ENCODE assay signal across 5 cellular contexts in the genomic region with DNA sequence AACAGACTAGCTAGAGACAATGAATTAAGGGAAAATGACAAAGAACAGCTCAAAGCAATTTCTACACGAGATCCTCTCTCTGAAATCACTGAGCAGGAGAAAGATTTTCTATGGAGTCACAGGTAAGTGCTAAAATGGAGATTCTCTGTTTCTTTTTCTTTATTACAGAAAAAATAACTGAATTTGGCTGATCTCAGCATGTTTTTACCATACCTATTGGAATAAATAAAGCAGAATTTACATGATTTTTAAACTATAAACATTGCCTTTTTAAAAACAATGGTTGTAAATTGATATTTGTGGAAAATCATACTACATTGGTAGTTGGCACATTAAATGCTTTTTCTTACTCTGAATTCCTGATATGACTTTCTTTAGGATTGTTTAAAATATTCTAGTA. TPM values are rescaled to one million over a fixed set of nuclear protein-coding genes. Genes with fewer than 3 reads are reported as not detected.
DNase-seq lines count a peak whose midpoint lies in the region; ATAC-seq, FAIRE-seq and TF ChIP-seq lines count a peak whose summit lies in the region.
"Not testable (repeated sequence)": the region's sequence is repeated elsewhere in the genome, so short reads cannot be mapped to it uniquely, and the experiment has no call there.
"Had no signal": no experiment of that assay in that cellular context is flagged by ENCODE, and none has a peak within 500 bp of the region (broad histone marks: within the 10 kb centered on the region; RNA-seq: fewer than 3 reads in every experiment).

No MANE protein-coding gene starts in this region.

- not testable (repeated sequence) for H4K20me1 ChIP-seq in IMR-90 (ENCODE audit: insufficient read depth, low read length); K562 (replicated peaks; ENCODE audit: control insufficient read depth, insufficient read depth, low read length); HepG2 (ENCODE audit: insufficient read depth, low read length)

- POLR2A ChIA-PET in A549 (lab: Yijun Ruan, JAX); IMR-90 (lab: Charles Lee; ENCODE audit: unreplicated experiment); HepG2 (lab: Yijun Ruan, JAX): not testable (repeated sequence)
- POLR2A ChIA-PET in K562 (lab: Yijun Ruan, JAX): interaction anchor here (1.8 kb wide), 1 partner anchor 12 kb away, joined by 4 read pairs; no protein-coding TSS in a partner anchor

- not testable (repeated sequence) for H3K4ac ChIP-seq in IMR-90 (ENCODE audit: low read depth, low read length)

- not testable (repeated sequence) for H2AFZ ChIP-seq in IMR-90 (replicated peaks; ENCODE audit: low read length, poor library complexity); K562 (ENCODE audit: low read depth, low read length); HepG2 (ENCODE audit: low read length)

- not testable (repeated sequence) for ATAC-seq in A549; IMR-90 (ENCODE audit: low read depth); K562; HepG2

- CTCF ChIA-PET in A549 (lab: Yijun Ruan, JAX); IMR-90 (lab: Yijun Ruan, JAX); K562 (lab: Yijun Ruan, JAX; ENCODE audit: low intra/inter-chr PET ratio); HepG2 (lab: Yijun Ruan, JAX; ENCODE audit: low intra/inter-chr PET ratio, low total read pairs): not testable (repeated sequence)

- H2BK120ac ChIP-seq in IMR-90 (ENCODE audit: low read depth, low read length): not testable (repeated sequence)

- H3K79me2 ChIP-seq in K562 (ENCODE audit: control insufficient read depth, insufficient read depth, low read length); HepG2 (ENCODE audit: insufficient read depth, low read length): not testable (repeated sequence)

- in situ Hi-C loops in IMR-90 (cut with MboI; ENCODE audit: low sequenced_read_pairs); K562 (cut with MboI); HepG2 (cut with HindIII; ENCODE audit: extremely low pct_ligation_motif_present, low pct_unique_long_range_greater_than_20kb): not testable (repeated sequence)

- TF ChIP-seq CTCF in A549 (IDR thresholded peaks at IDR 0.05); IMR-90 (conservative IDR thresholded peaks at IDR 0.05; ENCODE audit: low read depth, low read length); K562 (IDR thresholded peaks at IDR 0.05 in 2 of 3, conservative IDR thresholded peaks at IDR 0.05 in 1 of 3; ENCODE audit: insufficient read depth in 2 of 3, low read depth in 1 of 3, low read length in 3 of 3); HepG2 (CRISPR knock-in tag; IDR thresholded peaks at IDR 0.05): not testable (repeated sequence)

- DNase-seq in A549 (ENCODE audit: low read depth in 1 of 2, low spot score in 1 of 2); IMR-90; K562 (ENCODE audit: extremely low read depth in 1 of 4, low spot score in 3 of 4); HepG2 (ENCODE audit: low spot score): not testable (repeated sequence)

- not testable (repeated sequence) for H3K18ac ChIP-seq in IMR-90 (ENCODE audit: low read depth, low read length)

- not testable (repeated sequence) for H3K14ac ChIP-seq in IMR-90 (replicated peaks; ENCODE audit: low read depth, low read length)

- FAIRE-seq in A549 (lab: Jason Lieb, UNC); K562 (lab: Jason Lieb, UNC); HepG2 (lab: Jason Lieb, UNC): not testable (repeated sequence)

- H4K91ac ChIP-seq in IMR-90 (ENCODE audit: insufficient read depth, low read depth, low read length): not testable (repeated sequence)

- not testable (repeated sequence) for H3K9ac ChIP-seq in IMR-90 (ENCODE audit: low read depth, low read length); K562 (ENCODE audit: insufficient read depth in 1 of 2, low read depth in 2 of 2, low read length in 2 of 2); HepG2 (ENCODE audit: insufficient read depth, low read depth, low read length)

- H3K79me1 ChIP-seq in IMR-90 (ENCODE audit: low read depth in 1 of 2, low read length in 2 of 2): not testable (repeated sequence)

- not testable (repeated sequence) for TF ChIP-seq RAD21 in A549 (conservative IDR thresholded peaks at IDR 0.05 in 1 of 2, IDR thresholded peaks at IDR 0.05 in 1 of 2); IMR-90 (IDR thresholded peaks at IDR 0.05; ENCODE audit: low read length); K562 (CRISPR knock-in tag; conservative IDR thresholded peaks at IDR 0.05 in 1 of 2, IDR thresholded peaks at IDR 0.05 in 1 of 2); HepG2 (CRISPR knock-in tag; IDR thresholded peaks at IDR 0.05)

- not testable (repeated sequence) for H3K36me3 ChIP-seq in IMR-90 (ENCODE audit: control insufficient read depth, insufficient read depth, low read length); HepG2 (replicated peaks in 1 of 2; ENCODE audit: control insufficient read depth in 1 of 2, insufficient read depth in 2 of 2, low read length in 2 of 2)
- H3K36me3 ChIP-seq in K562 (ENCODE audit: control insufficient read depth, insufficient read depth, low read length): peaks cover 14% of the 10 kb centered on the region; the same call in 2 of the 3 replicates

- not testable (repeated sequence) for H3K4me1 ChIP-seq in A549; IMR-90 (ENCODE audit: control insufficient read depth, insufficient read depth, low read length); K562 (replicated peaks in 1 of 2; ENCODE audit: control insufficient read depth in 2 of 2, insufficient read depth in 2 of 2, low read length in 2 of 2); HepG2 (ENCODE audit: insufficient read depth, low read length)

- not testable (repeated sequence) for TF ChIP-seq POLR2A in A549 (IDR thresholded peaks at IDR 0.05; ENCODE audit: low read length); IMR-90 (IDR thresholded peaks at IDR 0.05; ENCODE audit: low read depth, low read length); K562 (conservative IDR thresholded peaks at IDR 0.05); HepG2 (IDR thresholded peaks at IDR 0.05; ENCODE audit: insufficient read depth in 1 of 2, low read depth in 2 of 2, low read length in 2 of 2)

- H2BK5ac ChIP-seq in IMR-90 (ENCODE audit: low read depth, low read length, poor library complexity, severe bottlenecking): not testable (repeated sequence)

- intact Hi-C loops in IMR-90 (cut with micrococcal nuclease); K562 (cut with micrococcal nuclease); HepG2 (cut with micrococcal nuclease; ENCODE audit: unreplicated experiment): not testable (repeated sequence)

- not testable (repeated sequence) for H2BK15ac ChIP-seq in IMR-90 (ENCODE audit: low read depth, low read length)

- WGBS in A549 (ENCODE audit: missing lambda C conversion rate): 47% methylated on average over 1 of the region's 1 CpG
- WGBS in IMR-90 (ENCODE audit: extremely low coverage in 2 of 2, insufficient read length in 1 of 2), 2 experiments: no CpG with 5 or more reads among the region's 1 CpG
- WGBS in K562 (ENCODE audit: insufficient coverage, low coverage, missing lambda C conversion rate): 42% methylated on average over 1 of the region's 1 CpG
- WGBS in HepG2 (ENCODE audit: low lambda C conversion rate): 94% methylated on average over 1 of the region's 1 CpG

- not testable (repeated sequence) for H3K4me3 ChIP-seq in A549; IMR-90 (ENCODE audit: insufficient read depth, low read depth, low read length); K562; HepG2 (replicated peaks in 1 of 3; ENCODE audit: insufficient read depth in 1 of 3, low read depth in 2 of 3, low read length in 3 of 3)

- not testable (repeated sequence) for BruUV-seq in IMR-90 (replicated peaks; lab: Mats Ljungman, UMichigan); K562 (replicated peaks; lab: Mats Ljungman, UMichigan); HepG2 (replicated peaks; lab: Mats Ljungman, UMichigan)

- not testable (repeated sequence) for H3K23ac ChIP-seq in IMR-90 (ENCODE audit: low read depth, low read length)

- not testable (repeated sequence) for H3K4me2 ChIP-seq in A549; IMR-90 (ENCODE audit: low read depth, low read length); K562 (ENCODE audit: insufficient read depth, low read length); HepG2 (ENCODE audit: low read depth, low read length)

- H3K56ac ChIP-seq in IMR-90 (ENCODE audit: extremely low read depth, insufficient read depth, low read length): not testable (repeated sequence)

- H2BK20ac ChIP-seq in IMR-90 (ENCODE audit: low read depth, low read length): not testable (repeated sequence)

- not testable (repeated sequence) for H3K27me3 ChIP-seq in IMR-90 (ENCODE audit: control insufficient read depth, insufficient read depth, low read length); K562 (ENCODE audit: control insufficient read depth in 2 of 2, insufficient read depth in 2 of 2, low read length in 2 of 2); HepG2 (ENCODE audit: control insufficient read depth in 1 of 2, insufficient read depth in 2 of 2, low read length in 2 of 2)

- H3K9me1 ChIP-seq in IMR-90 (ENCODE audit: insufficient read depth, low read length); K562 (ENCODE audit: control insufficient read depth, insufficient read depth, low read length): not testable (repeated sequence)

- not testable (repeated sequence) for H2AK5ac ChIP-seq in IMR-90 (ENCODE audit: low read depth, low read length)

- dilution Hi-C loops in IMR-90 (cut with HindIII; ENCODE audit: low sequenced_read_pairs, unreplicated experiment): not testable (repeated sequence)

- not testable (repeated sequence) for H4K5ac ChIP-seq in IMR-90 (ENCODE audit: low read depth, low read length)

- TF ChIP-seq EP300 in A549 (IDR thresholded peaks at IDR 0.05); K562 (IDR thresholded peaks at IDR 0.05; ENCODE audit: low read length); HepG2 (IDR thresholded peaks at IDR 0.05; ENCODE audit: low read depth in 2 of 2, low read length in 2 of 2); HepG2 (CRISPR knock-in tag; IDR thresholded peaks at IDR 0.05; ENCODE audit: borderline replicate concordance): not testable (repeated sequence)

- not testable (repeated sequence) for H3K27ac ChIP-seq in A549; IMR-90 (ENCODE audit: insufficient read depth, low read length); K562 (ENCODE audit: extremely low read depth, low read depth, low read length); HepG2 (ENCODE audit: extremely low read length, insufficient read depth, low read length)

- not testable (repeated sequence) for H3K9me3 ChIP-seq in A549; IMR-90 (ENCODE audit: control insufficient read depth, insufficient read depth, low read length); K562 (replicated peaks; ENCODE audit: control insufficient read depth, insufficient read depth, low read depth, low read length); HepG2 (ENCODE audit: low read length)

- H2AK9ac ChIP-seq in IMR-90 (replicated peaks; ENCODE audit: low read depth, low read length, poor library complexity): not testable (repeated sequence)

- not testable (repeated sequence) for H4K8ac ChIP-seq in IMR-90 (ENCODE audit: low read depth in 2 of 2, low read length in 2 of 2)

RNA-seq across cellular contexts. Expression of gene KCNMB3, which starts 32.7 kb away (rescaled TPM):
- polyA plus RNA-seq in A549 (2011; rRNA removed): 2.8 and 3.3 TPM in 2 replicates
- 0.91 and 0.94 TPM in 2 replicates for polyA plus RNA-seq in A549 (2012; cell fraction: cytosol; rRNA removed)
- polyA plus RNA-seq in A549 (2012; cell fraction: nucleus; rRNA removed): 1.8 and 1.9 TPM in 2 replicates
- 1.3 to 1.7 TPM (median 1.4 TPM) in 3 replicates for polyA plus RNA-seq in A549 (2017; fragmentation: RNase III; extraction: RNeasy Plus Mini Kit Qiagen cat#74134 plus additional on column Dnase treatment)
- 1.7 and 2.4 TPM in 2 replicates for polyA minus RNA-seq in A549 (2011; rRNA and poly(A)+ RNA removed)
- 0.72 and 0.83 TPM in 2 replicates for total RNA-seq in IMR-90 (2012; rRNA removed)
- polyA plus RNA-seq in IMR-90 (2012; rRNA removed): 0.59 and 1.2 TPM in 2 replicates
- polyA plus RNA-seq in IMR-90 (2012; cell fraction: cytosol; rRNA removed): 0.21 and 0.22 TPM in 2 replicates
- 1.5 and 6.2 TPM in 2 replicates for polyA plus RNA-seq in IMR-90 (2012; cell fraction: nucleus; rRNA removed; ENCODE audit: low replicate concordance)
- total RNA-seq in K562 (2011; cell fraction: chromatin; rRNA removed; ENCODE audit: low replicate concordance): 42.1 and 87.2 TPM in 2 replicates
- total RNA-seq in K562 (2011; cell fraction: nucleolus; rRNA removed): 16.3 and 21.2 TPM in 2 replicates
- total RNA-seq in K562 (2011; cell fraction: nucleoplasm; rRNA removed): 33.8 and 60.6 TPM in 2 replicates
- total RNA-seq in K562 (2014; rRNA removed): 8.7 and 12.3 TPM in 2 replicates
- total RNA-seq in K562 (2014; rRNA removed; fragmentation: Illumina TruSeq; extraction: Trizol): 15.3 and 16.5 TPM in 2 replicates
- total RNA-seq in K562 (2015; rRNA removed; fragmentation: Illumina TruSeq; extraction: Trizol): 13.7 and 13.8 TPM in 2 replicates
- 9.9 and 14.3 TPM in 2 replicates for total RNA-seq in K562 (2021)
- polyA plus RNA-seq in K562 (2011; rRNA removed): 18.6 and 21.1 TPM in 2 replicates
- polyA plus RNA-seq in K562 (2011; cell fraction: cytosol; rRNA removed): 5.8 and 7.4 TPM in 2 replicates
- polyA plus RNA-seq in K562 (2011; cell fraction: nucleus; rRNA removed): 48.8 and 65.5 TPM in 2 replicates
- polyA plus RNA-seq in K562 (2012): 11.9 and 19.9 TPM in 2 replicates
- 17.6 and 20.4 TPM in 2 replicates for polyA plus RNA-seq in K562 (2014; fragmentation: Illumina TruSeq; extraction: Trizol)
- 1 to 10 TPM; 7.0 to 7.8 TPM for polyA plus RNA-seq in K562 (2014; fragmentation: Nextera tagmentation; extraction: Ambion mirVana)
- 13.0 and 19.8 TPM in 2 replicates for polyA plus RNA-seq in K562 (2014; rRNA removed)
- polyA minus RNA-seq in K562 (2011; rRNA and poly(A)+ RNA removed): 27.8 and 30.2 TPM in 2 replicates
- polyA minus RNA-seq in K562 (2011; cell fraction: cytosol; rRNA and poly(A)+ RNA removed): 1.8 and 3.6 TPM in 2 replicates
- 26.3 and 37.4 TPM in 2 replicates for polyA minus RNA-seq in K562 (2011; cell fraction: nucleus; rRNA and poly(A)+ RNA removed)
- 2.4 and 4.3 TPM in 2 replicates for total RNA-seq in HepG2 (2016; rRNA removed; fragmentation: Illumina TruSeq; extraction: Trizol)
- total RNA-seq in HepG2 (2016; cell fraction: cytosol; rRNA removed; fragmentation: Illumina TruSeq; extraction: Trizol; ENCODE audit: low read depth): 1.1 TPM in 2 replicates
- 1.3 and 3.9 TPM in 2 replicates for total RNA-seq in HepG2 (2016; cell fraction: insoluble cytoplasmic fraction; rRNA removed; fragmentation: Illumina TruSeq; extraction: Trizol)
- total RNA-seq in HepG2 (2016; cell fraction: membrane; rRNA removed; fragmentation: Illumina TruSeq; extraction: Trizol): 1.3 and 1.8 TPM in 2 replicates
- total RNA-seq in HepG2 (2016; cell fraction: nucleus; rRNA removed; fragmentation: Illumina TruSeq; extraction: Trizol): 9.9 and 12.3 TPM in 2 replicates
- 7.1 and 8.7 TPM in 2 replicates for polyA plus RNA-seq in HepG2 (2011; rRNA removed)
- polyA plus RNA-seq in HepG2 (2011; cell fraction: cytosol; rRNA removed): 3.1 and 5.4 TPM in 2 replicates
- 13.3 and 15.6 TPM in 2 replicates for polyA plus RNA-seq in HepG2 (2011; cell fraction: nucleus; rRNA removed)
- 10.1 and 14.9 TPM in 2 replicates for polyA plus RNA-seq in HepG2 (2012)
- 0.58 and 0.87 TPM in 2 replicates for polyA plus RNA-seq in HepG2 (2016; cell fraction: cytosol; fragmentation: Illumina TruSeq; extraction: Trizol; ENCODE audit: low read depth)
- polyA plus RNA-seq in HepG2 (2016; cell fraction: insoluble cytoplasmic fraction; fragmentation: Illumina TruSeq; extraction: Trizol; ENCODE audit: low read depth): 2.1 and 2.2 TPM in 2 replicates
- polyA plus RNA-seq in HepG2 (2016; cell fraction: membrane; fragmentation: Illumina TruSeq; extraction: Trizol; ENCODE audit: low read depth): 1.0 and 1.6 TPM in 2 replicates
- 16.1 and 23.2 TPM in 2 replicates for polyA plus RNA-seq in HepG2 (2016; cell fraction: nucleus; fragmentation: Illumina TruSeq; extraction: Trizol; ENCODE audit: insufficient read depth, low read depth)
- polyA minus RNA-seq in HepG2 (2011; rRNA and poly(A)+ RNA removed; ENCODE audit: low replicate concordance): 1.6 and 5.2 TPM in 2 replicates
- 1.2 and 1.7 TPM in 2 replicates for polyA minus RNA-seq in HepG2 (2011; cell fraction: cytosol; rRNA and poly(A)+ RNA removed)
- polyA minus RNA-seq in HepG2 (2011; cell fraction: nucleus; rRNA and poly(A)+ RNA removed): 27.2 and 32.1 TPM in 2 replicates
- polyA plus RNA-seq: CD8-positive, alpha-beta memory T cell had no signal
